In genomic region chr14:67748312-67748711, GRCh38 we compare ENCODE assay signal across 7 cellular contexts. TPM values are rescaled to one million over a fixed set of nuclear protein-coding genes. Genes with fewer than 3 reads are reported as not detected.
"Had no signal": no experiment of that assay in that cellular context is flagged by ENCODE, and none has a peak within 500 bp of the region (broad histone marks: within the 10 kb centered on the region; RNA-seq: fewer than 3 reads in every experiment).

No MANE protein-coding gene starts in this region.

- DNase-seq: IMR-90, KBM-7, KG1 had no signal

- ATAC-seq: HepG2, K562 had no signal

- H3K4me3 Mint-ChIP-seq: IgD-negative memory B cell had no signal

- H3K27me3 Mint-ChIP-seq: IgD-negative memory B cell had no signal

- H3K4me1 Mint-ChIP-seq: IgD-negative memory B cell had no signal

- H3K4me3 ChIP-seq: K562 had no signal

- FAIRE-seq: HepG2, K562 had no signal

- H3K27ac ChIP-seq: HL-60 had no signal

- H3K27ac Mint-ChIP-seq: IgD-negative memory B cell had no signal

RNA-seq across cellular contexts. Expression of gene RDH12, which starts 46.6 kb away (rescaled TPM):
- total RNA-seq: IMR-90 had no signal
- polyA plus RNA-seq: IMR-90 had no signal
